ENCODE assay signal across 1 cellular context in the genomic region with DNA sequence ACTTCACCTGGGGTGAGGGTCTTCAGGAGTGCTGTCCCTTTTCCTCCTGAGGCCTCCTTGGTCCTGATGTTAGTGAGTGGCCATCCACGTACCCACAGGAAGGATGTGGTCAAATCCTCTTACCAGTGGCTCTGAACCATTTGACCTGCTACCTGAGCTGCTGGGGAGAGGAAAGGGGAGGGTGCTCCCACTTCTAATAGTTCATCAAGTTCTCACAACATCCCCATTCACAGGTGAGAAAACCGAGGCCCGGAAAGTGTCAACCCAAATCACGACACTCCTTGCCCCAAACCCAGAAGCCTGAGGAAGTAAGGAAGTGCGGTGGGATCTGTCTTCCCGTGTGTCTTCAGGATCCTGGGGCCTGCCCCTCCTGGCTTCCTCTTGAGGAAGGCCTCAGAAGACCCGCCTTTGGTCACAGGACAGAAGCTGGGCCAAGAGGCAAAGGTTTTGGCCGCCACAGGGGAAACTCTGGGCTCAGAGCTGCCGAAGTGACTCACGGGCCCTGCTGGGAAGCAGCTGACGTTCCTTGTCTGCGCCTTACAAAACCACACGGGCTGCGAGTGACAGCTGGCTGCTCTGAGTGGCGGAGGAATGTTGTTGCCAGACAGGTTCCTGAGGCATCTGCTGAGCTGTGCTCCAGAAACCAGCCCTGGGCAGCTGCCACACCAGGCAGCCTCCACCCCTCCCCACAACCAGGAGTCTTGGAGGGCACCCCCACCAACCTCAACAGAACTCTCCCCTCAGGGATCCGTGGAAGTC.
TF ChIP-seq lines count a peak whose summit lies in the region.

No MANE protein-coding gene starts in this region.

TF ChIP-seq in HCT116, 20 proteins besides CTCF, POLR2A, EP300 and RAD21 (continued from another document):
- TF ChIP-seq, protein P1, sequence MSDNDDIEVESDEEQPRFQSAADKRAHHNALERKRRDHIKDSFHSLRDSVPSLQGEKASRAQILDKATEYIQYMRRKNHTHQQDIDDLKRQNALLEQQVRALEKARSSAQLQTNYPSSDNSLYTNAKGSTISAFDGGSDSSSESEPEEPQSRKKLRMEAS (IDR thresholded peaks at IDR 0.05) = peak; percentile 89
- peak; percentile 93 for TF ChIP-seq CBX3 (IDR thresholded peaks at IDR 0.05; ENCODE audit: low read depth)
- no peak; the same call in none of the 2 replicates for TF ChIP-seq CEBPB (IDR thresholded peaks at IDR 0.05; ENCODE audit: low read depth)
- TF ChIP-seq JUND (IDR thresholded peaks at IDR 0.05) = peak; percentile 90
- peak; percentile 90 for TF ChIP-seq SP1 (IDR thresholded peaks at IDR 0.05; ENCODE audit: low read depth)
- no peak for TF ChIP-seq SRF (IDR thresholded peaks at IDR 0.05; ENCODE audit: low read depth)
- peak; percentile 52 for TF ChIP-seq TCF7L2 (IDR thresholded peaks at IDR 0.05; ENCODE audit: borderline replicate concordance, extremely low read depth, insufficient read depth, insufficient read length)
- no peak for TF ChIP-seq ZFX (IDR thresholded peaks at IDR 0.05)
- TF ChIP-seq EGR1 (IDR thresholded peaks at IDR 0.05; ENCODE audit: low read depth) = no peak
- TF ChIP-seq, protein P2, sequence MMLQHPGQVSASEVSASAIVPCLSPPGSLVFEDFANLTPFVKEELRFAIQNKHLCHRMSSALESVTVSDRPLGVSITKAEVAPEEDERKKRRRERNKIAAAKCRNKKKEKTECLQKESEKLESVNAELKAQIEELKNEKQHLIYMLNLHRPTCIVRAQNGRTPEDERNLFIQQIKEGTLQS (IDR thresholded peaks at IDR 0.05) = no peak
- no peak for TF ChIP-seq EZH2phosphoT487 (IDR thresholded peaks at IDR 0.05; ENCODE audit: borderline replicate concordance)
